Comparison of ENCODE assay signal across 8 cellular contexts in the genomic region with DNA sequence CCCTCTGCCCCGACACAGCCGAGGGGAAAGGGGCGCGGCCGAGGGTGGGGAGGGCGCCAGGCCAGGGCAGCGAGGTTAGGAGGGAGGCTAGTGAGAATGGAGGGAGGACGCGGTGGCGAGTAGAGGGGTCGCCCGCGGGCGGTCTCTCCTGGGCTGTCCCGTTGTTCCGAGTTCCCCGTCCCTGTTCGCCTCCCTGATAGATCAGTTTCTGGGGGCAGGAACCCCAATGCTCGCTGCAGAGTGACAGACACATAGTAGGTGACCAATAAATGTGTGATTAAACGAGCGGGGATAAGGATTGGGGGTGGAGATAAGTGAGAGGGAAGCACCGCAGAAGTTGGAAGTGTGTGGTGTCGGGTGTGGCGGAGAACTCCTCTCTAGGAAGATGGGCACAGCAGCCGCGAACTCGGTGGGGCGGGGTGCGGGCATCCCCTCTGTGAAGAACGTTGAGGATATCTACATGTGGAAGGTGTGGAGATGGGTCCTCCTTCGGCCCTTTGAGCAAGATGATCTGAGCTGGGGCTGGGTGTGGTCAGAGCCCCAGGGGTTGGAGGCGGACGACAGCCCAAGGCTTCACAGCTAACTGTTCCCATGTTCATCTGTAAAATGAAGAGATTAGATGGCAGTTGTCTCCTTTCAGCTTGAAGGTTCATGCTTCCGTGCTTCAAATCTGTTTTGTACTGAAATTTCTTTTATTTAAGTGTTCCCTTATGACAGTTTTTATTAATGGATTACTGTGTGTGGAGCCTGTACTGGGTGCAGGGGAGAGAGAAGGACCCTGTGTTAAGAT. TPM values are rescaled to one million over a fixed set of nuclear protein-coding genes. Genes with fewer than 3 reads are reported as not detected.
DNase-seq lines count a peak whose midpoint lies in the region; ATAC-seq and TF ChIP-seq lines count a peak whose summit lies in the region.

No MANE protein-coding gene starts in this region.

- peak overlapping the region; percentile 80 to 96 (median 91) for H3K27ac Mint-ChIP-seq in nephron

- peak overlapping the region; percentile 83 for H3K9ac ChIP-seq in SK-N-MC (ENCODE audit: insufficient read length)

- peak overlapping the region; percentile 26; the same call in 1 of the 2 replicates for H3K27ac ChIP-seq in HEK293 (ENCODE audit: extremely low read depth, low read depth, low read length)
- no peak overlapping the region for H3K27ac ChIP-seq in SK-N-MC

- H3K36me3 Mint-ChIP-seq in nephron (ENCODE audit: low read depth): peaks cover 7% of the 10 kb centered on the region

- CTCF ChIA-PET in HEK293 (lab: Yijun Ruan, JAX): no interaction called here

- H3K9me3 ChIP-seq in HEK293 (ENCODE audit: control insufficient read depth, insufficient read depth, low read depth, low read length) (no peaks in the 10 kb centered on the region), SK-N-MC (ENCODE audit: low read depth, low read length) (no peaks in the 10 kb centered on the region)

- POLR2A ChIA-PET in HEK293 (lab: Yijun Ruan, JAX): interaction anchor here (0.6 to 1.3 kb wide), 2 partner anchors 11 to 13 kb away, joined by 6 read pairs; a partner anchor contains a TSS

- H3K27me3 Mint-ChIP-seq in nephron (ENCODE audit: low read depth): no peaks in the 10 kb centered on the region

- peak; percentile 72 for DNase-seq in NCI-H1092 treated with DMSO at 0.1 percent for 48 hours (lab: John Stamatoyannopoulos, UW)
- DNase-seq in NCI-H1092 (lab: John Stamatoyannopoulos, UW): no peak
- DNase-seq in SK-N-MC (ENCODE audit: low read depth, low spot score): no peak
- DNase-seq in occipital lobe (lab: John Stamatoyannopoulos, UW): no peak

- peak overlapping the region; percentile 95 to 96 (median 95) for H3K4me3 Mint-ChIP-seq in nephron

- ATAC-seq in esophagus mucosa (peak; percentile 1), GM21390 (IDR thresholded peaks at IDR 0.05; ENCODE audit: unreplicated experiment) (no peak)

- H3K4me3 ChIP-seq in HEK293 (ENCODE audit: low read depth, low read length): peak overlapping the region; percentile 80
- H3K4me3 ChIP-seq in SK-N-MC: peak overlapping the region; percentile 96

- TF ChIP-seq CTCF in HEK293 (tag by site-specific recombination; IDR thresholded peaks at IDR 0.05): no peak
- TF ChIP-seq CTCF in nephron (IDR thresholded peaks at IDR 0.05; ENCODE audit: unreplicated experiment in 3 of 3): no peak

- H3K36me3 ChIP-seq in HEK293 (ENCODE audit: control insufficient read depth in 2 of 2, insufficient read depth in 1 of 2, low read length in 2 of 2) (peaks cover 0 to 4% of the 10 kb centered on the region in 2 experiments; a peak in 1 of 3 replicates), SK-N-MC (ENCODE audit: insufficient read depth, low read length) (no peaks in the 10 kb centered on the region)

- H3K4me1 Mint-ChIP-seq in nephron: peaks cover 74% of the 10 kb centered on the region

- peaks cover 3% of the 10 kb centered on the region; the same call in 1 of the 2 replicates for H3K4me1 ChIP-seq in HEK293 (ENCODE audit: control insufficient read depth, insufficient read depth, low read length)

- no peaks in the 10 kb centered on the region for H3K9me3 Mint-ChIP-seq in nephron

TF ChIP-seq in HEK293, 187 proteins besides CTCF, POLR2A, EP300 and RAD21:
- no peak for TF ChIP-seq ZFP69B (tag by site-specific recombination; IDR thresholded peaks at IDR 0.05)
- TF ChIP-seq ZBTB20 (tag by site-specific recombination; IDR thresholded peaks at IDR 0.05): 0 out of 2 replicates have a peak, but pooled peaks have one; percentile 15
- peak; percentile 33; the same call in 1 of the 2 replicates for TF ChIP-seq ZNF341 (tag by site-specific recombination; IDR thresholded peaks at IDR 0.05; ENCODE audit: low read depth)
- TF ChIP-seq ZNF394 (tag by site-specific recombination; IDR thresholded peaks at IDR 0.05; ENCODE audit: borderline replicate concordance): no peak
- peak; percentile 26; the same call in 1 of the 2 replicates for TF ChIP-seq ZIC2 (tag by site-specific recombination; IDR thresholded peaks at IDR 0.05)
- peak; percentile 90 for TF ChIP-seq ZNF664 (tag by site-specific recombination; IDR thresholded peaks at IDR 0.05)
- TF ChIP-seq SP7 (tag by site-specific recombination; IDR thresholded peaks at IDR 0.05): peak; percentile 30; the same call in 1 of the 2 replicates
- TF ChIP-seq GLIS1 (tag by site-specific recombination; IDR thresholded peaks at IDR 0.05): no peak
- TF ChIP-seq KLF7 (tag by site-specific recombination; IDR thresholded peaks at IDR 0.05; ENCODE audit: borderline replicate concordance): peak; percentile 62
- no peak for TF ChIP-seq ZNF548 (tag by site-specific recombination; IDR thresholded peaks at IDR 0.05)
- TF ChIP-seq, protein P1, sequence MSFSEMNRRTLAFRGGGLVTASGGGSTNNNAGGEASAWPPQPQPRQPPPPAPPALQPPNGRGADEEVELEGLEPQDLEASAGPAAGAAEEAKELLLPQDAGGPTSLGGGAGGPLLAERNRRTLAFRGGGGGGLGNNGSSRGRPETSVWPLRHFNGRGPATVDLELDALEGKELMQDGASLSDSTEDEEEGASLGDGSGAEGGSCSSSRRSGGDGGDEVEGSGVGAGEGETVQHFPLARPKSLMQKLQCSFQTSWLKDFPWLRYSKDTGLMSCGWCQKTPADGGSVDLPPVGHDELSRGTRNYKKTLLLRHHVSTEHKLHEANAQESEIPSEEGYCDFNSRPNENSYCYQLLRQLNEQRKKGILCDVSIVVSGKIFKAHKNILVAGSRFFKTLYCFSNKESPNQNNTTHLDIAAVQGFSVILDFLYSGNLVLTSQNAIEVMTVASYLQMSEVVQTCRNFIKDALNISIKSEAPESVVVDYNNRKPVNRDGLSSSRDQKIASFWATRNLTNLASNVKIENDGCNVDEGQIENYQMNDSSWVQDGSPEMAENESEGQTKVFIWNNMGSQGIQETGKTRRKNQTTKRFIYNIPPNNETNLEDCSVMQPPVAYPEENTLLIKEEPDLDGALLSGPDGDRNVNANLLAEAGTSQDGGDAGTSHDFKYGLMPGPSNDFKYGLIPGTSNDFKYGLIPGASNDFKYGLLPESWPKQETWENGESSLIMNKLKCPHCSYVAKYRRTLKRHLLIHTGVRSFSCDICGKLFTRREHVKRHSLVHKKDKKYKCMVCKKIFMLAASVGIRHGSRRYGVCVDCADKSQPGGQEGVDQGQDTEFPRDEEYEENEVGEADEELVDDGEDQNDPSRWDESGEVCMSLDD (tag by site-specific recombination; IDR thresholded peaks at IDR 0.05): 0 out of 2 replicates have a peak, but pooled peaks have one; percentile 48
- peak; percentile 73; the same call in 1 of the 2 replicates for TF ChIP-seq ZNF600 (tag by site-specific recombination; IDR thresholded peaks at IDR 0.05)
- TF ChIP-seq ZNF366 (tag by site-specific recombination; conservative IDR thresholded peaks at IDR 0.05): peak; percentile 66
- TF ChIP-seq KLF1 (tag by site-specific recombination; IDR thresholded peaks at IDR 0.05): peak; percentile 65
- TF ChIP-seq GLIS2 (tag by site-specific recombination; IDR thresholded peaks at IDR 0.05): 0 out of 2 replicates have a peak, but pooled peaks have one; percentile 20
- no peak for TF ChIP-seq ZBTB8A (tag by site-specific recombination; IDR thresholded peaks at IDR 0.05)
- 0 out of 2 replicates have a peak, but pooled peaks have one; percentile 17 for TF ChIP-seq ZNF121 (tag by site-specific recombination; IDR thresholded peaks at IDR 0.05)
- TF ChIP-seq ZSCAN16 (tag by site-specific recombination; IDR thresholded peaks at IDR 0.05): 0 out of 2 replicates have a peak, but pooled peaks have one; percentile 13
- 0 out of 2 replicates have a peak, but pooled peaks have one; percentile 9 for TF ChIP-seq ZBTB17 (tag by site-specific recombination; IDR thresholded peaks at IDR 0.05)
- peak; percentile 90 for TF ChIP-seq ZNF335 (tag by site-specific recombination; conservative IDR thresholded peaks at IDR 0.05)
- TF ChIP-seq, protein P2, sequence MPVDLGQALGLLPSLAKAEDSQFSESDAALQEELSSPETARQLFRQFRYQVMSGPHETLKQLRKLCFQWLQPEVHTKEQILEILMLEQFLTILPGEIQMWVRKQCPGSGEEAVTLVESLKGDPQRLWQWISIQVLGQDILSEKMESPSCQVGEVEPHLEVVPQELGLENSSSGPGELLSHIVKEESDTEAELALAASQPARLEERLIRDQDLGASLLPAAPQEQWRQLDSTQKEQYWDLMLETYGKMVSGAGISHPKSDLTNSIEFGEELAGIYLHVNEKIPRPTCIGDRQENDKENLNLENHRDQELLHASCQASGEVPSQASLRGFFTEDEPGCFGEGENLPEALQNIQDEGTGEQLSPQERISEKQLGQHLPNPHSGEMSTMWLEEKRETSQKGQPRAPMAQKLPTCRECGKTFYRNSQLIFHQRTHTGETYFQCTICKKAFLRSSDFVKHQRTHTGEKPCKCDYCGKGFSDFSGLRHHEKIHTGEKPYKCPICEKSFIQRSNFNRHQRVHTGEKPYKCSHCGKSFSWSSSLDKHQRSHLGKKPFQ (tag by site-specific recombination; IDR thresholded peaks at IDR 0.05): no peak
TF ChIP-seq in HEK293: peak in this region for 15.

RNA-seq across cellular contexts. Expression of a gene that starts 0.7 kb away (rescaled TPM):
- total RNA-seq in esophagus mucosa (1.3 TPM), occipital lobe (10.6 TPM)

RNA-seq across cellular contexts. Expression of a gene that starts 11.2 kb away (rescaled TPM):
- total RNA-seq in esophagus mucosa: 44.9 TPM
- total RNA-seq in occipital lobe: 26.8 TPM

RNA-seq across cellular contexts. Expression of a gene that starts 38.4 kb away (rescaled TPM):
- 7.5 TPM for total RNA-seq in esophagus mucosa
- 6.2 TPM for total RNA-seq in occipital lobe

RNA-seq across cellular contexts. Expression of a gene that starts 56.4 kb away (rescaled TPM):
- total RNA-seq in esophagus mucosa: 6.1 TPM
- total RNA-seq in occipital lobe: 7.3 TPM

RNA-seq across cellular contexts. Expression of a gene that starts 56.6 kb away (rescaled TPM):
- total RNA-seq in esophagus mucosa: 9.6 TPM
- total RNA-seq in occipital lobe: 11.7 TPM
